In the genomic region with DNA sequence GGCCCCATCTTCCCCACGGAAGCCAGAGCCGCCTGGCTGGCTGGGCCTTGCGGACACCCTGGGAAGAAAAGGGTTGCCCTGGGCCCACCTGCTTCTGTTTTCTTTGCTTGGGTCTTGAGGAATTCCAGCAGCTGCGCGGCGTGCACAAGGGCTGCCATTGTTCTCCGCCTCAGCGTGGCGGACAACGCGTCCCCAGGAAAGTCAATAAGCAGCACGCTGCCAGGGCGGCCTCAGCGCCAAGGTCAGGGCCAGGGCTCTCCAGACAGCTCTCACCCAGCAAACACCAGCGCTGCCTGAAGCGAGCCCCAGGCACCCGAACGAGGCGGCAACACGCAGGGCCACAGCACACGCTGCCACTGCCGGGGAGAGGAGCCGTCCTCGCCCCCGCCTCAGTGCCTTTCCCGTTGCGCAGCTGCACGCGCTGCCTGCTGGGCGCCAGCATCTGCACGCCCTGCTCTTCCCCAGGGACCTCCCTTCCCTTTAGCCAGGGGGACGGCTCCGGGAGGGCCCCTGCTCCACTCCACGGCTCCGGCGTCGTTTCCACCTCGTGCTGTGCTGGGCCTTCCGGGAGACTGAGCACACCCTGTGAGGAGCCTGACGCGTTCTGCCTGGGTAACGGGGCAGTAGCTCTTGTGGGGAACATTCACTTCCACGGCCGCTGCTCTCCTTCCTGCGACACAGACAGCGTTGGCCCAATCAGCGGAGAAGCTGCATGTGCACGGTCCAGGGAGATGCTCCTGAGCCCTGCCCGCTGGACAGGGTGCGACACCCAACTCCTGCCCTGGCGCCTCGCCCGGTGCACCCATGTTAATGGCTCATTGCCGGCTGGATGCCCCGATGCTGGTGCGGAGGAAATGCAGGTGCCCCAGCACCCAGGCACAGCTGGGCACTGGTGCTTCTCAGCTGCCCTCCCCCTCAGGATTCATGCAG, we compare ENCODE assay signal across 17 cellular contexts. TPM values are rescaled to one million over a fixed set of nuclear protein-coding genes. Genes with fewer than 3 reads are reported as not detected.
A peak's percentile ranks its signal among the peaks of the same experiment; 100 is the strongest.
DNase-seq lines count a peak whose midpoint lies in the region; ATAC-seq and TF ChIP-seq lines count a peak whose summit lies in the region.
"Had no signal": no experiment of that assay in that cellular context is flagged by ENCODE, and none has a peak within 500 bp of the region (broad histone marks: within the 10 kb centered on the region; RNA-seq: fewer than 3 reads in every experiment).

No MANE protein-coding gene starts in this region.

- no peak for TF ChIP-seq EP300 in stomach (IDR thresholded peaks at IDR 0.05)

- H3K27me3 Mint-ChIP-seq in naive thymus-derived CD8-positive, alpha-beta T cell: no peaks in the 10 kb centered on the region
- no peaks in the 10 kb centered on the region for H3K27me3 Mint-ChIP-seq in effector memory CD8-positive, alpha-beta T cell
- H3K27me3 Mint-ChIP-seq: CD4-positive, CD25-positive, alpha-beta regulatory T cell had no signal

- H3K4me1 ChIP-seq in SJCRH30: peaks cover 24% of the 10 kb centered on the region
- peaks cover 4 to 18% (median 12%) of the 10 kb centered on the region in 4 donors for H3K4me1 ChIP-seq in stomach
- H3K4me1 ChIP-seq: colonic mucosa, parathyroid adenoma had no signal

- no peaks in the 10 kb centered on the region for H3K9me3 Mint-ChIP-seq in naive thymus-derived CD8-positive, alpha-beta T cell
- no peaks in the 10 kb centered on the region for H3K9me3 Mint-ChIP-seq in effector memory CD8-positive, alpha-beta T cell
- H3K9me3 Mint-ChIP-seq: activated T-helper 2 cell treated with anti-CD3 and anti-CD28 coated beads, Interferon-gamma antibody, Interleukin-2, Interleukin-4, amounts not matched to agents 10 μg/mL and 5 μg/mL and 100 μg/mL, durations not matched to agents 14 hours and 24 hours and 36 hours; immature natural killer cell had no signal

- peaks cover 0 to 4% (median 0%) of the 10 kb centered on the region in 4 donors for H3K4me1 Mint-ChIP-seq in naive thymus-derived CD8-positive, alpha-beta T cell
- peaks cover 0 to 2% of the 10 kb centered on the region in 2 donors for H3K4me1 Mint-ChIP-seq in effector memory CD8-positive, alpha-beta T cell (ENCODE audit: low read depth in 2 of 2)
- H3K4me1 Mint-ChIP-seq: CD4-positive, CD25-positive, alpha-beta regulatory T cell; immature natural killer cell had no signal

- no peaks in the 10 kb centered on the region for H3K27me3 ChIP-seq in SJCRH30
- H3K27me3 ChIP-seq in stomach: no peaks in the 10 kb centered on the region
- H3K27me3 ChIP-seq: colonic mucosa had no signal

- no peak for TF ChIP-seq POLR2A in stomach (IDR thresholded peaks at IDR 0.05)

- H3K27ac ChIP-seq in SJCRH30 (peak overlapping the region; percentile 99), stomach (peak overlapping the region in 3 of 5 donors; percentile 13 to 40 (median 26))
- H3K27ac ChIP-seq: 22Rv1, colonic mucosa, parathyroid adenoma had no signal

- no peaks in the 10 kb centered on the region for H3K36me3 ChIP-seq in SJCRH30
- H3K36me3 ChIP-seq in stomach: peaks cover 3 to 49% (median 35%) of the 10 kb centered on the region in 4 donors
- H3K36me3 ChIP-seq: colonic mucosa had no signal

- DNase-seq in NCI-H1417 (lab: John Stamatoyannopoulos, UW) (peak in 2 of 3 experiments; percentile 69 to 89), NCI-H1417 treated with DMSO at 0.1 percent for 48 hours (lab: John Stamatoyannopoulos, UW) (no peak), SJCRH30 (peak; percentile 98 to 99), medulla oblongata (ENCODE audit: extremely low spot score) (peak; percentile 88), stomach (peak; percentile 80)
- no peak for DNase-seq in stimulated activated naive CD4-positive, alpha-beta T cell treated with Interleukin-2 at 50 U/mL for 16 hours (lab: John Stamatoyannopoulos, UW)
- DNase-seq in naive thymus-derived CD8-positive, alpha-beta T cell: no peak
- no peak for DNase-seq in effector memory CD8-positive, alpha-beta T cell
- DNase-seq: CD4-positive, CD25-positive, alpha-beta regulatory T cell; colonic mucosa; immature natural killer cell; NCI-H1930; NK-92 treated with Interleukin-12 subunit alpha and Interleukin-12 subunit beta, amount 100 ng/mL, for 24 hours; T-helper 2 cell had no signal

- 47 to 80% (median 66%) methylated on average over 11 to 56 of the region's 56 CpGs for WGBS in stomach, 5 donors

- no peak overlapping the region for H3K27ac Mint-ChIP-seq in naive thymus-derived CD8-positive, alpha-beta T cell
- H3K27ac Mint-ChIP-seq in effector memory CD8-positive, alpha-beta T cell: no peak overlapping the region
- H3K27ac Mint-ChIP-seq: activated T-helper 2 cell treated with anti-CD3 and anti-CD28 coated beads, Interferon-gamma antibody, Interleukin-2, Interleukin-4, amounts not matched to agents 10 μg/mL and 5 μg/mL and 100 μg/mL, durations not matched to agents 14 hours and 24 hours and 36 hours; immature natural killer cell had no signal

- POLR2A ChIA-PET in naive thymus-derived CD8-positive, alpha-beta T cell (lab: Charles Lee): no interaction called here

- intact Hi-C loops in stomach (cut with DNase I; ENCODE audit: low total_unique reads): no loop called here

- no peak for ATAC-seq in naive thymus-derived CD8-positive, alpha-beta T cell
- ATAC-seq in effector memory CD8-positive, alpha-beta T cell (replicated peaks): no peak

- H3K36me3 Mint-ChIP-seq in naive thymus-derived CD8-positive, alpha-beta T cell: peaks cover 0 to 23% (median 3%) of the 10 kb centered on the region in 3 donors
- no peaks in the 10 kb centered on the region for H3K36me3 Mint-ChIP-seq in effector memory CD8-positive, alpha-beta T cell (ENCODE audit: insufficient read depth)

- no peak for TF ChIP-seq CTCF in stomach (IDR thresholded peaks at IDR 0.05)

- H3K4me3 ChIP-seq in SJCRH30 (peak overlapping the region; percentile 6; the same call in 1 of the 2 replicates), stomach (no peak overlapping the region)
- H3K4me3 ChIP-seq: colonic mucosa had no signal

- H3K9me3 ChIP-seq in SJCRH30 (replicated peaks) (no peaks in the 10 kb centered on the region), stomach (no peaks in the 10 kb centered on the region)
- H3K9me3 ChIP-seq: colonic mucosa had no signal

- H3K4me3 Mint-ChIP-seq in naive thymus-derived CD8-positive, alpha-beta T cell: no peak overlapping the region
- H3K4me3 Mint-ChIP-seq in effector memory CD8-positive, alpha-beta T cell: no peak overlapping the region
- H3K4me3 Mint-ChIP-seq: CD4-positive, CD25-positive, alpha-beta regulatory T cell; immature natural killer cell had no signal

RNA-seq across cellular contexts. Expression of a gene that starts 57.8 kb away (rescaled TPM):
- total RNA-seq in SJCRH30 (2014; rRNA removed; shearing (Covaris generic)): 2.3 and 2.7 TPM in 2 replicates
- total RNA-seq in stomach: 100 to 1,000 TPM in 1 of 5 donors, 10 to 100 TPM in 3, 1 to 10 TPM in 1; 7.6 to 121 (median 13.0) TPM
- polyA plus RNA-seq in stomach: 10 to 100 TPM; 15.3 to 25.5 (median 16.3) TPM
- 10 to 100 TPM; 40.7 to 45.1 TPM for total RNA-seq in naive thymus-derived CD8-positive, alpha-beta T cell
- 10 to 100 TPM; 12.2 to 13.6 (median 12.9) TPM for polyA plus RNA-seq in naive thymus-derived CD8-positive, alpha-beta T cell

Comparison
In these comparisons a context has a peak if more than half of its experiments do, and no peak if none do; other contexts are left out.
1. DNase-seq: peak in NCI-H1417 (2 of 3), SJCRH30 (2 of 2), medulla oblongata (single experiment) and stomach (single experiment); none in NCI-H1417 treated with DMSO at 0.1 percent for 48 hours (single experiment), stimulated activated naive CD4-positive, alpha-beta T cell treated with Interleukin-2 at 50 U/mL for 16 hours (single experiment), naive thymus-derived CD8-positive, alpha-beta T cell (0 of 10) and effector memory CD8-positive, alpha-beta T cell (0 of 3).